ENCODE assay signal across 16 cellular contexts in genomic region chr12:57435288-57435687, GRCh38. TPM values are rescaled to one million over a fixed set of nuclear protein-coding genes. Genes with fewer than 3 reads are reported as not detected.
DNase-seq lines count a peak whose midpoint lies in the region; ATAC-seq and TF ChIP-seq lines count a peak whose summit lies in the region.
"Had no signal": no experiment of that assay in that cellular context is flagged by ENCODE, and none has a peak within 500 bp of the region (broad histone marks: within the 10 kb centered on the region; RNA-seq: fewer than 3 reads in every experiment).

No MANE protein-coding gene starts in this region.

- no peak for TF ChIP-seq CTCF in activated CD8-positive, alpha-beta T cell treated with anti-CD3 and anti-CD28 coated beads for 36 hours (IDR thresholded peaks at IDR 0.05)
- no peak for TF ChIP-seq CTCF in thyroid gland (IDR thresholded peaks at IDR 0.05)

- no peak overlapping the region for H3K4ac ChIP-seq in mesendoderm (ENCODE audit: low read depth, low read length)

- H3K18ac ChIP-seq in mesendoderm (ENCODE audit: low read length) = no peak overlapping the region

- H3K4me3 ChIP-seq in thyroid gland (replicated peaks in 1 of 3) (no peak overlapping the region), mesendoderm (ENCODE audit: low read length) (no peak overlapping the region)

- H3K27me3 ChIP-seq in thyroid gland (no peaks in the 10 kb centered on the region), mesendoderm (ENCODE audit: insufficient read depth, low read length, poor library complexity) (no peaks in the 10 kb centered on the region)

- H2BK15ac ChIP-seq in mesendoderm (replicated peaks; ENCODE audit: low read depth) = no peak overlapping the region

- peak overlapping the region; percentile 21 to 51 (median 47) for H3K27ac ChIP-seq in thyroid gland
- H3K27ac ChIP-seq in mesendoderm (ENCODE audit: low read depth, low read length) = no peak overlapping the region

- H3K23ac ChIP-seq in mesendoderm (ENCODE audit: low read length) = no peak overlapping the region

- no peak overlapping the region for H4K5ac ChIP-seq in mesendoderm (ENCODE audit: low read length)

- TF ChIP-seq POLR2A in thyroid gland (IDR thresholded peaks at IDR 0.05) = no peak

- H3K36me3 Mint-ChIP-seq in activated naive CD4-positive, alpha-beta T cell treated with anti-CD3 and anti-CD28 coated beads, Interleukin-2, amount 50 U/mL, for 72 hours = peaks cover 1 to 7% of the 10 kb centered on the region in 2 donors
- H3K36me3 Mint-ChIP-seq in activated CD8-positive, alpha-beta T cell treated with anti-CD3 and anti-CD28 coated beads for 36 hours (ENCODE audit: low read depth) = no peaks in the 10 kb centered on the region

- 62 to 89% methylated on average over 4 of the region's 4 CpGs for WGBS in thyroid gland, 2 donors
- WGBS in mesendoderm (ENCODE audit: extremely low coverage, insufficient coverage, low lambda C conversion rate) = no CpG with 5 or more reads among the region's 4 CpGs

- POLR2A ChIA-PET in activated CD8-positive, alpha-beta T cell treated with anti-CD3 and anti-CD28 coated beads for 36 hours (lab: Charles Lee) = interaction anchor here (0.9 to 1.0 kb wide), 2 partner anchors 13 to 23 kb away, joined by 3 read pairs; no protein-coding TSS in a partner anchor

- no peak overlapping the region for H3K56ac ChIP-seq in mesendoderm (ENCODE audit: low read length)

- H3K9ac ChIP-seq in mesendoderm (ENCODE audit: low read length) = no peak overlapping the region

- no peaks in the 10 kb centered on the region for H3K79me2 ChIP-seq in mesendoderm (ENCODE audit: control insufficient read depth, insufficient read depth, low read length)

- H3K27ac Mint-ChIP-seq in activated naive CD4-positive, alpha-beta T cell treated with anti-CD3 and anti-CD28 coated beads, Interleukin-2, amount 50 U/mL, for 72 hours = peak overlapping the region; percentile 46 to 79
- H3K27ac Mint-ChIP-seq in activated CD8-positive, alpha-beta T cell treated with anti-CD3 and anti-CD28 coated beads for 36 hours = peak overlapping the region; percentile 50

- peaks cover 16% of the 10 kb centered on the region for H3K4me1 Mint-ChIP-seq in activated CD8-positive, alpha-beta T cell treated with anti-CD3 and anti-CD28 coated beads for 36 hours (ENCODE audit: low read depth)

- H2BK120ac ChIP-seq in mesendoderm (ENCODE audit: low read depth, low read length) = no peak overlapping the region

- no peak overlapping the region for H2BK5ac ChIP-seq in mesendoderm (ENCODE audit: low read length)

- H3K4me1 ChIP-seq in thyroid gland = peaks cover 15 to 22% of the 10 kb centered on the region in 2 donors
- no peaks in the 10 kb centered on the region for H3K4me1 ChIP-seq in mesendoderm (ENCODE audit: control insufficient read depth, low read depth, low read length)

- no peaks in the 10 kb centered on the region for H3K79me1 ChIP-seq in mesendoderm (ENCODE audit: low read length)

- CTCF ChIA-PET in activated CD8-positive, alpha-beta T cell treated with anti-CD3 and anti-CD28 coated beads for 36 hours (lab: Charles Lee) = interaction anchor here (0.6 to 5.6 kb wide), 6 partner anchors 9 to 25 kb away, joined by 3 to 29 read pairs (median 14); partner anchors contain the start of genes GLI1 and INHBE

- peak in 1 of 2 donors; percentile 47 for DNase-seq in activated naive CD4-positive, alpha-beta T cell treated with anti-CD3 and anti-CD28 coated beads, Interleukin-2, amount 50 U/mL, for 72 hours (ENCODE audit: low spot score in 2 of 2)
- DNase-seq in activated naive CD4-positive, alpha-beta T cell (lab: John Stamatoyannopoulos, UW) = no peak
- peak; percentile 46 for DNase-seq in activated CD8-positive, alpha-beta T cell treated with anti-CD3 and anti-CD28 coated beads for 36 hours
- peak; percentile 33 for DNase-seq in left kidney (ENCODE audit: low read depth, low spot score)
- no peak for DNase-seq in thyroid gland
- DNase-seq in mesendoderm = no peak
- no peak for DNase-seq in NCI-H526 (lab: John Stamatoyannopoulos, UW)
- DNase-seq: activated CD4-positive, alpha-beta T cell treated with anti-CD3 and anti-CD28 coated beads, Interleukin-2, amount 50 U/mL, for 4 hours; cerebellar nuclear complex; DMS53; NCI-H1436; NCI-H510A treated with DMSO at 0.1 percent for 48 hours had no signal

- H2AK5ac ChIP-seq in mesendoderm (ENCODE audit: low read length) = no peak overlapping the region

- H3K4me2 ChIP-seq in mesendoderm (ENCODE audit: low read length) = no peak overlapping the region

- H3K36me3 ChIP-seq in thyroid gland (no peaks in the 10 kb centered on the region), mesendoderm (ENCODE audit: control insufficient read depth, insufficient read depth, low read length) (no peaks in the 10 kb centered on the region)

- no peaks in the 10 kb centered on the region for H3K27me3 Mint-ChIP-seq in activated CD8-positive, alpha-beta T cell treated with anti-CD3 and anti-CD28 coated beads for 36 hours

- intact Hi-C loops in activated CD8-positive, alpha-beta T cell treated with anti-CD3 and anti-CD28 coated beads for 36 hours (cut with micrococcal nuclease) = no loop called here
- intact Hi-C loops in thyroid gland (cut with DNase I) = no loop called here

- ATAC-seq in activated naive CD4-positive, alpha-beta T cell treated with anti-CD3 and anti-CD28 coated beads, Interleukin-2, amount 50 U/mL, for 72 hours = no peak
- ATAC-seq in activated CD8-positive, alpha-beta T cell treated with anti-CD3 and anti-CD28 coated beads for 36 hours = peak; percentile 19
- ATAC-seq in HG03520 (IDR thresholded peaks at IDR 0.05; ENCODE audit: unreplicated experiment) = no peak

- H3K9me3 Mint-ChIP-seq in activated naive CD4-positive, alpha-beta T cell treated with anti-CD3 and anti-CD28 coated beads, Interleukin-2, amount 50 U/mL, for 72 hours = no peaks in the 10 kb centered on the region
- no peaks in the 10 kb centered on the region for H3K9me3 Mint-ChIP-seq in activated CD8-positive, alpha-beta T cell treated with anti-CD3 and anti-CD28 coated beads for 36 hours

- no peak overlapping the region for H4K8ac ChIP-seq in mesendoderm (ENCODE audit: low read depth, low read length)

- peak overlapping the region; percentile 51 for H3K4me3 Mint-ChIP-seq in activated CD8-positive, alpha-beta T cell treated with anti-CD3 and anti-CD28 coated beads for 36 hours

- H3K9me3 ChIP-seq in thyroid gland = no peaks in the 10 kb centered on the region

RNA-seq across cellular contexts. Expression of gene INHBC, which starts 0.7 kb away (rescaled TPM):
- not detected for total RNA-seq in activated naive CD4-positive, alpha-beta T cell treated with anti-CD3 and anti-CD28 coated beads, Interleukin-2, amount 50 U/mL, for 72 hours
- under 1 TPM in 1 of 2 experiments, not detected in 1; 0.16 TPM for total RNA-seq in activated CD8-positive, alpha-beta T cell treated with anti-CD3 and anti-CD28 coated beads for 36 hours
- under 1 TPM in 3 of 4 donors, not detected in 1; 0.33 to 0.63 (median 0.54) TPM for total RNA-seq in thyroid gland
- 0.04 TPM for polyA plus RNA-seq in mesendoderm (2013, experiment 1 of 2)
- 0.06 TPM for polyA plus RNA-seq in mesendoderm (2013, experiment 2 of 2)
- total RNA-seq: posterior vena cava; T-helper 1 cell treated with Interleukin-12 subunit alpha and Interleukin-12 subunit beta and Interleukin-4 antibody, amounts not matched to agents 30 ng/mL and 1 ng/mL, for 36 hours; temporal lobe had no signal

RNA-seq across cellular contexts. Expression of gene R3HDM2, which starts 4.4 kb away (rescaled TPM):
- total RNA-seq in activated naive CD4-positive, alpha-beta T cell treated with anti-CD3 and anti-CD28 coated beads, Interleukin-2, amount 50 U/mL, for 72 hours = 10 to 100 TPM; 36.3 to 57.1 TPM
- total RNA-seq in activated CD8-positive, alpha-beta T cell treated with anti-CD3 and anti-CD28 coated beads for 36 hours = 10 to 100 TPM; 33.2 to 44.0 TPM
- total RNA-seq in thyroid gland = 10 to 100 TPM; 30.7 to 40.8 (median 35.5) TPM
- polyA plus RNA-seq in mesendoderm (2013, experiment 1 of 2) = 14.4 TPM
- polyA plus RNA-seq in mesendoderm (2013, experiment 2 of 2) = 14.6 TPM

RNA-seq across cellular contexts. Expression of gene INHBE, which starts 19.8 kb away (rescaled TPM):
- under 1 TPM; 0.18 to 0.23 TPM for total RNA-seq in activated naive CD4-positive, alpha-beta T cell treated with anti-CD3 and anti-CD28 coated beads, Interleukin-2, amount 50 U/mL, for 72 hours
- 1 to 10 TPM; 1.7 to 2.3 TPM for total RNA-seq in activated CD8-positive, alpha-beta T cell treated with anti-CD3 and anti-CD28 coated beads for 36 hours
- total RNA-seq in thyroid gland = not detected
- polyA plus RNA-seq in mesendoderm (2013, experiment 1 of 2) = 10.2 TPM
- polyA plus RNA-seq in mesendoderm (2013, experiment 2 of 2) = 10.8 TPM
- total RNA-seq: posterior vena cava; T-helper 1 cell treated with Interleukin-12 subunit alpha and Interleukin-12 subunit beta and Interleukin-4 antibody, amounts not matched to agents 30 ng/mL and 1 ng/mL, for 36 hours; temporal lobe had no signal

RNA-seq across cellular contexts. Expression of gene GLI1, which starts 24.3 kb away (rescaled TPM):
- under 1 TPM in 1 of 2 donors, not detected in 1; 0.49 TPM for total RNA-seq in activated naive CD4-positive, alpha-beta T cell treated with anti-CD3 and anti-CD28 coated beads, Interleukin-2, amount 50 U/mL, for 72 hours
- total RNA-seq in activated CD8-positive, alpha-beta T cell treated with anti-CD3 and anti-CD28 coated beads for 36 hours = under 1 TPM; 0.20 to 0.83 TPM
- 1 to 10 TPM in 3 of 4 donors, not detected in 1; 1.1 to 2.2 (median 1.6) TPM for total RNA-seq in thyroid gland
- polyA plus RNA-seq in mesendoderm (2013, experiment 1 of 2) = 5.8 TPM
- 7.3 TPM for polyA plus RNA-seq in mesendoderm (2013, experiment 2 of 2)

RNA-seq across cellular contexts. Expression of gene ARHGAP9, which starts 44.4 kb away (rescaled TPM):
- 100 to 1,000 TPM; 151 to 195 TPM for total RNA-seq in activated naive CD4-positive, alpha-beta T cell treated with anti-CD3 and anti-CD28 coated beads, Interleukin-2, amount 50 U/mL, for 72 hours
- 100 to 1,000 TPM; 125 to 128 TPM for total RNA-seq in activated CD8-positive, alpha-beta T cell treated with anti-CD3 and anti-CD28 coated beads for 36 hours
- total RNA-seq in thyroid gland = 1 to 10 TPM; 3.2 to 6.3 (median 4.6) TPM
- polyA plus RNA-seq in mesendoderm (2013, experiment 1 of 2) = 2.5 TPM
- 3.9 TPM for polyA plus RNA-seq in mesendoderm (2013, experiment 2 of 2)

Comparison
In these comparisons a context has a peak if more than half of its experiments do, and no peak if none do; other contexts are left out.
1. DNase-seq: peak in activated CD8-positive, alpha-beta T cell treated with anti-CD3 and anti-CD28 coated beads for 36 hours (single experiment) and left kidney (single experiment); none in activated naive CD4-positive, alpha-beta T cell (0 of 4), thyroid gland (0 of 2), mesendoderm (single experiment) and NCI-H526 (0 of 2).